ENCODE assay signal across 6 cellular contexts in genomic region chr20:46932439-46932838, GRCh38. TPM values are rescaled to one million over a fixed set of nuclear protein-coding genes. Genes with fewer than 3 reads are reported as not detected.
"Had no signal": no experiment of that assay in that cellular context is flagged by ENCODE, and none has a peak within 500 bp of the region (broad histone marks: within the 10 kb centered on the region; RNA-seq: fewer than 3 reads in every experiment).

No MANE protein-coding gene starts in this region.

RNA-seq across cellular contexts. Expression of gene EYA2, which starts 37.8 kb away (rescaled TPM):
- total RNA-seq: activated CD8-positive, alpha-beta T cell treated with anti-CD3 and anti-CD28 coated beads for 36 hours; activated T-cell treated with anti-CD3 and anti-CD28 coated beads, Interleukin-2, amount 50 U/mL, for 4 hours; epithelial cell of proximal tubule; foreskin keratinocyte; T-cell had no signal
- polyA plus RNA-seq: cardiac muscle cell, foreskin keratinocyte had no signal
